Comparison of ENCODE assay signal across 22 cellular contexts in genomic region chr7:135853008-135853407, GRCh38.
"Had no signal": no experiment of that assay in that cellular context is flagged by ENCODE, and none has a peak within 500 bp of the region (broad histone marks: within the 10 kb centered on the region; RNA-seq: fewer than 3 reads in every experiment).

No MANE protein-coding gene starts in this region.

- H3K9me3 Mint-ChIP-seq: dendritic cell treated with granulocyte-macrophage colony-stimulating factor and Interleukin-4, amounts not matched to agents 40 ng/mL and 50 ng/mL, for 4 days; effector memory CD8-positive, alpha-beta T cell; natural killer cell had no signal

- H3K27me3 ChIP-seq: heart right ventricle, neural progenitor cell, pancreas had no signal

- H3K9ac ChIP-seq: neural progenitor cell had no signal

- H3K36me3 Mint-ChIP-seq: memory B cell; mesothelial cell of epicardium; natural killer cell; neural progenitor cell; stimulated activated naive B cell treated with anti-CD40 and anti-IgM and Interleukin-4, amounts not matched to agents 10 μg/mL and 1 μg/mL and 100 μg/mL, for 72 hours had no signal

- H3K27me3 Mint-ChIP-seq: effector memory CD8-positive, alpha-beta T cell; progenitor cell of endocrine pancreas had no signal

- H3K27ac Mint-ChIP-seq: dendritic cell treated with granulocyte-macrophage colony-stimulating factor and Interleukin-4, amounts not matched to agents 40 ng/mL and 50 ng/mL, for 4 days; effector memory CD8-positive, alpha-beta T cell; memory B cell; mesothelial cell of epicardium; natural killer cell; neural progenitor cell; progenitor cell of endocrine pancreas; stimulated activated naive B cell treated with anti-CD40 and anti-IgM and Interleukin-4, amounts not matched to agents 10 μg/mL and 1 μg/mL and 100 μg/mL, for 72 hours had no signal

- H2AFZ ChIP-seq: neural progenitor cell had no signal

- ATAC-seq: effector memory CD8-positive, alpha-beta T cell; heart right ventricle; lower lobe of right lung; natural killer cell; pancreas; right cardiac atrium; stimulated activated naive B cell treated with anti-CD40 and anti-IgM and Interleukin-4, amounts not matched to agents 10 μg/mL and 1 μg/mL and 100 μg/mL, for 72 hours had no signal

- DNase-seq: cerebellar nuclear complex; effector memory CD8-positive, alpha-beta T cell; heart right ventricle; hypothalamus; left ventricle myocardium inferior; lower lobe of right lung; natural killer cell; occipital lobe; pancreas; right cardiac atrium; stimulated activated CD4-positive, alpha-beta T cell treated with anti-CD3 and anti-CD28 coated beads, Interleukin-4, amount 100 ng/mL, for 1 hour; stimulated activated naive B cell treated with anti-CD40 and anti-IgM and Interleukin-4, amounts not matched to agents 10 μg/mL and 1 μg/mL and 100 μg/mL, for 72 hours; trophoblast cell had no signal

- H3K4me1 ChIP-seq: left ventricle myocardium inferior, lower lobe of right lung, neural progenitor cell, pancreas had no signal

- H3K4me1 Mint-ChIP-seq: neural progenitor cell had no signal

- H3K4me3 ChIP-seq: heart right ventricle, left ventricle myocardium inferior, lower lobe of right lung, neural progenitor cell, pancreas had no signal

- H3K4me3 Mint-ChIP-seq: dendritic cell treated with granulocyte-macrophage colony-stimulating factor and Interleukin-4, amounts not matched to agents 40 ng/mL and 50 ng/mL, for 4 days; effector memory CD8-positive, alpha-beta T cell; memory B cell; mesothelial cell of epicardium; natural killer cell; neural progenitor cell; stimulated activated naive B cell treated with anti-CD40 and anti-IgM and Interleukin-4, amounts not matched to agents 10 μg/mL and 1 μg/mL and 100 μg/mL, for 72 hours had no signal

- FAIRE-seq: colon, frontal cortex, islet of Langerhans, pancreas, urothelium cell line had no signal

- H3K27ac ChIP-seq: heart right ventricle, left ventricle myocardium inferior, lower lobe of right lung, neural progenitor cell, pancreas had no signal

- H3K9me3 ChIP-seq: left ventricle myocardium inferior, lower lobe of right lung, pancreas had no signal

- H3K4me2 ChIP-seq: neural progenitor cell had no signal

- H3K36me3 ChIP-seq: heart right ventricle, left ventricle myocardium inferior, lower lobe of right lung, neural progenitor cell, pancreas had no signal
